ENCODE assay signal across 27 cellular contexts in genomic region chr3:25787689-25788088, GRCh38. TPM values are rescaled to one million over a fixed set of nuclear protein-coding genes. Genes with fewer than 3 reads are reported as not detected.
DNase-seq lines count a peak whose midpoint lies in the region; ATAC-seq and TF ChIP-seq lines count a peak whose summit lies in the region.
"Had no signal": no experiment of that assay in that cellular context is flagged by ENCODE, and none has a peak within 500 bp of the region (broad histone marks: within the 10 kb centered on the region; RNA-seq: fewer than 3 reads in every experiment).

No MANE protein-coding gene starts in this region.

- no peak for ATAC-seq in CD4-positive, alpha-beta T cell (ENCODE audit: poor library complexity)
- no peak for ATAC-seq in T-helper 17 cell
- ATAC-seq: body of pancreas, GM23338 had no signal

- H3K27ac Mint-ChIP-seq in CD4-positive, alpha-beta T cell = peak overlapping the region; percentile 8
- H3K27ac Mint-ChIP-seq in T-helper 17 cell (peak overlapping the region; percentile 24), nephron (peak overlapping the region in 2 of 3 experiments; percentile 26 to 61)
- H3K27ac Mint-ChIP-seq: activated CD4-positive, alpha-beta T cell treated with anti-CD3 and anti-CD28 coated beads, Interleukin-2, amount 10 ng/mL, durations not matched to agents 7 days and 5 days; GM23338 had no signal

- no peaks in the 10 kb centered on the region for H3K9me3 Mint-ChIP-seq in CD4-positive, alpha-beta T cell
- H3K9me3 Mint-ChIP-seq in nephron = no peaks in the 10 kb centered on the region
- H3K9me3 Mint-ChIP-seq: activated CD4-positive, alpha-beta T cell treated with anti-CD3 and anti-CD28 coated beads, Interleukin-2, amount 10 ng/mL, durations not matched to agents 7 days and 5 days; T-helper 1 cell treated with Interleukin-12 subunit alpha and Interleukin-12 subunit beta and Interleukin-4 antibody, amounts not matched to agents 30 μg/mL and 1 μg/mL, for 36 hours had no signal

- peak overlapping the region; percentile 80 for H3K4me3 ChIP-seq in DOHH2 (ENCODE audit: low read length)
- H3K4me3 ChIP-seq in effector memory CD4-positive, alpha-beta T cell (ENCODE audit: insufficient read depth, low read depth, low read length, poor library complexity, severe bottlenecking) = no peak overlapping the region
- H3K4me3 ChIP-seq: body of pancreas, GM23338, hepatocyte, Peyer's patch, SJSA1, tibial nerve had no signal

- H3K4me1 Mint-ChIP-seq in CD4-positive, alpha-beta T cell (ENCODE audit: low read depth) = peaks cover 70% of the 10 kb centered on the region
- H3K4me1 Mint-ChIP-seq in T-helper 17 cell (peaks cover 15% of the 10 kb centered on the region), nephron (peaks cover 52% of the 10 kb centered on the region)

- H3K27me3 ChIP-seq in CD4-positive, alpha-beta T cell (ENCODE audit: control insufficient read depth, insufficient read depth, low read length) = no peaks in the 10 kb centered on the region
- no peaks in the 10 kb centered on the region for H3K27me3 ChIP-seq in DOHH2 (ENCODE audit: control insufficient read depth, low read length)
- no peaks in the 10 kb centered on the region for H3K27me3 ChIP-seq in effector memory CD4-positive, alpha-beta T cell (replicated peaks; ENCODE audit: control insufficient read depth, insufficient read depth, low read length, poor library complexity, severe bottlenecking)
- H3K27me3 ChIP-seq: body of pancreas, hepatocyte, Peyer's patch, SJSA1, tibial nerve had no signal

- peaks cover 14% of the 10 kb centered on the region for H3K36me3 Mint-ChIP-seq in CD4-positive, alpha-beta T cell (ENCODE audit: low read depth)
- H3K36me3 Mint-ChIP-seq in T-helper 17 cell (ENCODE audit: low read depth) (no peaks in the 10 kb centered on the region), nephron (ENCODE audit: low read depth) (peaks cover 3% of the 10 kb centered on the region)

- peaks cover 46% of the 10 kb centered on the region for H3K79me2 ChIP-seq in DOHH2 (ENCODE audit: control insufficient read depth, low read length)
- H3K79me2 ChIP-seq: hepatocyte had no signal

- no peaks in the 10 kb centered on the region for H3K27me3 Mint-ChIP-seq in CD4-positive, alpha-beta T cell
- H3K27me3 Mint-ChIP-seq in T-helper 17 cell (no peaks in the 10 kb centered on the region), nephron (ENCODE audit: low read depth) (no peaks in the 10 kb centered on the region)
- H3K27me3 Mint-ChIP-seq: activated CD4-positive, alpha-beta T cell treated with anti-CD3 and anti-CD28 coated beads, Interleukin-2, amount 10 ng/mL, durations not matched to agents 7 days and 5 days had no signal

- POLR2A ChIA-PET in CD4-positive, alpha-beta T cell (lab: Charles Lee) = no interaction called here

- peaks cover 4% of the 10 kb centered on the region; the same call in 1 of the 2 replicates for H3F3A ChIP-seq in DOHH2 (ENCODE audit: control insufficient read depth, insufficient read depth)

- CTCF ChIA-PET in CD4-positive, alpha-beta T cell (lab: Charles Lee) = no interaction called here

- TF ChIP-seq CTCF in CD4-positive, alpha-beta T cell (IDR thresholded peaks at IDR 0.05) = no peak
- TF ChIP-seq CTCF in DOHH2 (IDR thresholded peaks at IDR 0.05; ENCODE audit: low read depth, low read length, poor library complexity, severe bottlenecking) = no peak
- no peak for TF ChIP-seq CTCF in nephron (IDR thresholded peaks at IDR 0.05; ENCODE audit: unreplicated experiment in 3 of 3)

- H3K4me1 ChIP-seq in DOHH2 (ENCODE audit: control insufficient read depth, low read length) = peaks cover 57% of the 10 kb centered on the region
- H3K4me1 ChIP-seq in effector memory CD4-positive, alpha-beta T cell (ENCODE audit: control insufficient read depth, insufficient read depth, low read length, poor library complexity, severe bottlenecking) = peaks cover 12% of the 10 kb centered on the region

- H3K27ac ChIP-seq in CD4-positive, alpha-beta T cell (ENCODE audit: low read depth, low read length) = no peak overlapping the region
- H3K27ac ChIP-seq in DOHH2 (ENCODE audit: low read depth, low read length) (no peak overlapping the region), caudate nucleus (ENCODE audit: low read depth, low read length) (no peak overlapping the region)
- H3K27ac ChIP-seq in effector memory CD4-positive, alpha-beta T cell (ENCODE audit: insufficient read depth, low read length, poor library complexity, severe bottlenecking) = no peak overlapping the region
- H3K27ac ChIP-seq: hepatocyte, Peyer's patch, SJSA1, tibial nerve had no signal

- H3K9me3 ChIP-seq in CD4-positive, alpha-beta T cell (ENCODE audit: control insufficient read depth, low read length) = no peaks in the 10 kb centered on the region
- H3K9me3 ChIP-seq in DOHH2 (ENCODE audit: control insufficient read depth, insufficient read depth, low read length) (no peaks in the 10 kb centered on the region), T-helper 17 cell (ENCODE audit: control insufficient read depth, low read length, poor library complexity, severe bottlenecking) (no peaks in the 10 kb centered on the region)
- no peaks in the 10 kb centered on the region for H3K9me3 ChIP-seq in effector memory CD4-positive, alpha-beta T cell (ENCODE audit: control insufficient read depth, low read length)
- H3K9me3 ChIP-seq: body of pancreas, Peyer's patch, SJSA1, tibial nerve had no signal

- peak overlapping the region; percentile 39 for H3K4me3 Mint-ChIP-seq in CD4-positive, alpha-beta T cell
- no peak overlapping the region for H3K4me3 Mint-ChIP-seq in T-helper 17 cell
- H3K4me3 Mint-ChIP-seq in nephron = peak overlapping the region; percentile 71 to 84 (median 77)

- peaks cover 16% of the 10 kb centered on the region for H3K36me3 ChIP-seq in DOHH2 (ENCODE audit: control insufficient read depth, low read length)
- no peaks in the 10 kb centered on the region for H3K36me3 ChIP-seq in effector memory CD4-positive, alpha-beta T cell (ENCODE audit: control insufficient read depth, insufficient read depth, low read length)
- H3K36me3 ChIP-seq: Peyer's patch, SJSA1, tibial nerve had no signal

- peak overlapping the region; percentile 87 for H3K4me2 ChIP-seq in DOHH2 (ENCODE audit: low read length)
- H3K4me2 ChIP-seq: GM23338, hepatocyte had no signal

- no peaks in the 10 kb centered on the region for H4K20me1 ChIP-seq in DOHH2 (ENCODE audit: control insufficient read depth, insufficient read depth, low read depth, low read length)

- no peaks in the 10 kb centered on the region for H3K9me2 ChIP-seq in DOHH2 (replicated peaks; ENCODE audit: control insufficient read depth, low read length)

- DNase-seq in CD4-positive, alpha-beta T cell = no peak
- DNase-seq in T-helper 17 cell = no peak
- no peak for DNase-seq in retina
- no peak for DNase-seq in caudate nucleus (lab: John Stamatoyannopoulos, UW)
- no peak for DNase-seq in effector memory CD4-positive, alpha-beta T cell
- DNase-seq: activated CD4-positive, alpha-beta T cell treated with anti-CD3 and anti-CD28 coated beads, Interleukin-2, amount 10 ng/mL, durations not matched to agents 7 days and 5 days; activated effector memory CD4-positive, alpha-beta T cell treated with Interleukin-2 at 50 U/mL for 16 hours; body of pancreas; DMS53; effector CD4-positive, alpha-beta T cell; erythroblast; foreskin fibroblast; GF-D8; mesenchymal stem cell; MM.1S; NCI-H1417; NCI-H2107; NCI-H446; NK-92 treated with Interleukin-12 subunit alpha and Interleukin-12 subunit beta, amount 100 ng/mL, for 24 hours; Peyer's patch had no signal

- intact Hi-C loops in CD4-positive, alpha-beta T cell (cut with DNase I, micrococcal nuclease) = loop anchor here in 1 of 2 experiments (5.0 to 10.0 kb wide), 3 partner anchors 1585 to 1983 kb away; partner anchors contain the start of genes NKIRAS1, RPL15 and UBE2E1

RNA-seq across cellular contexts. Expression of gene OXSM, which starts 2.2 kb away (rescaled TPM):
- total RNA-seq in CD4-positive, alpha-beta T cell = 1 to 10 TPM; 6.2 to 7.9 TPM
- 1 to 10 TPM; 7.0 to 7.6 TPM for total RNA-seq in T-helper 17 cell

RNA-seq across cellular contexts. Expression of gene NGLY1, which starts 4.4 kb away (rescaled TPM):
- total RNA-seq in CD4-positive, alpha-beta T cell = 10 to 100 TPM; 46.0 to 46.2 TPM
- 10 to 100 TPM; 65.8 to 67.1 TPM for total RNA-seq in T-helper 17 cell
